In genomic region chr12:111578276-111578970, GRCh38 we compare ENCODE assay signal across 10 cellular contexts. TPM values are rescaled to one million over a fixed set of nuclear protein-coding genes. Genes with fewer than 3 reads are reported as not detected.
A peak's percentile ranks its signal among the peaks of the same experiment; 100 is the strongest.
DNase-seq lines count a peak whose midpoint lies in the region; ATAC-seq lines count a peak whose summit lies in the region.
"Had no signal": no experiment of that assay in that cellular context is flagged by ENCODE, and none has a peak within 500 bp of the region (broad histone marks: within the 10 kb centered on the region; RNA-seq: fewer than 3 reads in every experiment).

No MANE protein-coding gene starts in this region.

- ATAC-seq in stimulated activated effector memory CD8-positive, alpha-beta T cell treated with anti-CD3 and anti-CD28 coated beads, Interleukin-12 subunit alpha, Interleukin-12 subunit beta, amount 100 ng/mL, for 72 hours: peak; percentile 50

- in situ Hi-C loops in G401 (cut with HindIII; ENCODE audit: low sequenced_read_pairs): loop anchor here (25.0 kb wide), 1 partner anchor 109 kb away; the partner anchor contains the start of genes ACAD10 and BRAP

- no peaks in the 10 kb centered on the region for H3K36me3 Mint-ChIP-seq in stimulated activated effector memory CD8-positive, alpha-beta T cell treated with anti-CD3 and anti-CD28 coated beads, Interleukin-12 subunit alpha, Interleukin-12 subunit beta, amount 100 ng/mL, for 72 hours

- H3K27ac Mint-ChIP-seq in stimulated activated effector memory CD8-positive, alpha-beta T cell treated with anti-CD3 and anti-CD28 coated beads, Interleukin-12 subunit alpha, Interleukin-12 subunit beta, amount 100 ng/mL, for 72 hours: no peak overlapping the region
- H3K27ac Mint-ChIP-seq: activated B cell treated with CpG ODN at 0.5 μM for 24 hours had no signal

- H3K4me1 Mint-ChIP-seq in stimulated activated effector memory CD8-positive, alpha-beta T cell treated with anti-CD3 and anti-CD28 coated beads, Interleukin-12 subunit alpha, Interleukin-12 subunit beta, amount 100 ng/mL, for 72 hours: peaks cover 26% of the 10 kb centered on the region

- H3K4me3 Mint-ChIP-seq in stimulated activated effector memory CD8-positive, alpha-beta T cell treated with anti-CD3 and anti-CD28 coated beads, Interleukin-12 subunit alpha, Interleukin-12 subunit beta, amount 100 ng/mL, for 72 hours: no peak overlapping the region
- H3K4me3 Mint-ChIP-seq: activated B cell treated with CpG ODN at 0.5 μM for 24 hours; central memory CD8-positive, alpha-beta T cell had no signal

- H3K9me3 Mint-ChIP-seq in stimulated activated effector memory CD8-positive, alpha-beta T cell treated with anti-CD3 and anti-CD28 coated beads, Interleukin-12 subunit alpha, Interleukin-12 subunit beta, amount 100 ng/mL, for 72 hours: no peaks in the 10 kb centered on the region
- H3K9me3 Mint-ChIP-seq: activated B cell treated with CpG ODN at 0.5 μM for 24 hours; central memory CD8-positive, alpha-beta T cell had no signal

- DNase-seq in NOMO-1 treated with DMSO at 0.1 percent for 48 hours (lab: John Stamatoyannopoulos, UW; ENCODE audit: unreplicated experiment): peak; percentile 37
- no peak for DNase-seq in NOMO-1 treated with dmso at 0.1 percent for 144 hours (lab: John Stamatoyannopoulos, UW; ENCODE audit: unreplicated experiment)
- DNase-seq in RKO (ENCODE audit: low spot score): peak; percentile 81
- peak; percentile 71 for DNase-seq in fibroblast of gingiva (ENCODE audit: low read depth)
- no peak for DNase-seq in stimulated activated effector memory CD8-positive, alpha-beta T cell treated with anti-CD3 and anti-CD28 coated beads, Interleukin-12 subunit alpha, Interleukin-12 subunit beta, amount 100 ng/mL, for 72 hours (ENCODE audit: low spot score in 2 of 2)
- DNase-seq in UCSD-AML1 (lab: John Stamatoyannopoulos, UW; ENCODE audit: unreplicated experiment): no peak
- DNase-seq in NCI-H774 (lab: John Stamatoyannopoulos, UW): no peak
- no peak for DNase-seq in G401 (ENCODE audit: low spot score)
- DNase-seq: activated B cell treated with CpG ODN at 0.5 μM for 24 hours had no signal

RNA-seq across cellular contexts. Expression of gene ATXN2, which starts 20.7 kb away (rescaled TPM):
- total RNA-seq in G401 (2014; rRNA removed; shearing (Covaris generic)): 11.3 and 22.7 TPM in 2 replicates

Comparison
In these comparisons a context has a peak if more than half of its experiments do, and no peak if none do; other contexts are left out.
1. DNase-seq: peak in NOMO-1 treated with DMSO at 0.1 percent for 48 hours (single experiment), RKO (single experiment) and fibroblast of gingiva (single experiment); none in NOMO-1 treated with dmso at 0.1 percent for 144 hours (single experiment), stimulated activated effector memory CD8-positive, alpha-beta T cell treated with anti-CD3 and anti-CD28 coated beads, Interleukin-12 subunit alpha, Interleukin-12 subunit beta, amount 100 ng/mL, for 72 hours (0 of 2), UCSD-AML1 (single experiment), NCI-H774 (single experiment) and G401 (single experiment).